In the genomic region with DNA sequence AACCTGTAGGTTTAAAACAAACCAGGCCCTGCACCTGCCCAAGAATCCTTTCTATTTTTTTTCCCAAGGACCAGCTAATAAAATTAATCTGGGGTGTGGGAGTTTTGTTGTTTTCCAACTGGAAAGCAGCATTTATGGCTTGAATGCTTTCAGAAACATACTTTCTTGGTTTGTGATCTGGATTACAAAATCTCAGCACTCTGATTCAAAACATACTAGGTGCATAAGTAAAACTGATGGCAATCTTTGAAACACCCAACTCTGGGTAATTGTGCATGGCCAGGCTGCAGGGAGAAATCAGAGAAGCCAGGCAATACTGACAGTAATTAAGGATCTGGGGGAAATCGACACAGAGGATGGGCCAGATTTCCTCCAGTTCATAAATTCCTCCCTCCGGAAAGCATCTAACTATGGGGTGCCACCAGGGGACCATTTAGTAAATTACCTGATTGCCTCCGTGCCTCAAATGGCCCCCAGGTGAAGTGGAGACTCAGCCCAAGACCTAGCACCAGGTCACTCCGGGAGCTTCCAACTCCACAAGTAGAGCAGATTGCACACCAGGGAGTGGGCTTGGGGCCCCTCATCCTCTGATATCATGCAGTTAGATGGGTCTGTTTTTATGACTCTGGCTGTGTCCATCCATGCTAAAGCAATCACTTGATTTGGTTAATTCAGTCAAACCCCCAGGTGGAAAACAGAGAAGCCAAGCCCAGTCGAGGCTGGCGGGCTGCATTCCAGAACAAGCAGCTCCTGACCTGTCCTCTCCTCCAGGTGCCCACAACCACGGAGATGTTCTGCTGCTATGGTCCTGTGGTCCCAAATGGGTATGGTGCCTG, we compare ENCODE assay signal across 31 cellular contexts. TPM values are rescaled to one million over a fixed set of nuclear protein-coding genes. Genes with fewer than 3 reads are reported as not detected.
"Had no signal": no experiment of that assay in that cellular context is flagged by ENCODE, and none has a peak within 500 bp of the region (broad histone marks: within the 10 kb centered on the region; RNA-seq: fewer than 3 reads in every experiment).

No MANE protein-coding gene starts in this region.

- H3K27me3 ChIP-seq: SJSA1 had no signal

- H3K27ac Mint-ChIP-seq: activated CD4-positive, alpha-beta memory T cell treated with anti-CD3 and anti-CD28 coated beads for 36 hours; activated CD4-positive, alpha-beta T cell treated with anti-CD3 and anti-CD28 coated beads for 36 hours; activated CD8-positive, alpha-beta memory T cell treated with anti-CD3 and anti-CD28 coated beads, Interleukin-2, amount 10 ng/mL, durations not matched to agents 7 days and 5 days; activated naive CD4-positive, alpha-beta T cell treated with anti-CD3 and anti-CD28 coated beads, Interleukin-2, amount 10 ng/mL, durations not matched to agents 7 days and 5 days; activated naive CD8-positive, alpha-beta T cell; activated naive CD8-positive, alpha-beta T cell treated with anti-CD3 and anti-CD28 coated beads, Interleukin-2, amount 50 U/mL, for 24 hours; brain; T-helper 1 cell treated with Interleukin-12 subunit alpha and Interleukin-12 subunit beta and Interleukin-4 antibody, amounts not matched to agents 30 μg/mL and 1 μg/mL, for 36 hours; T-helper 2 cell treated with Interferon-gamma antibody and Interleukin-4, amounts not matched to agents 5 μg/mL and 100 μg/mL, for 36 hours had no signal

- H3K36me3 ChIP-seq: MG63, SJSA1 had no signal

- H3K27ac ChIP-seq: SJSA1 had no signal

- H3K27me3 Mint-ChIP-seq: activated CD4-positive, alpha-beta T cell treated with anti-CD3 and anti-CD28 coated beads for 36 hours had no signal

- H3K36me3 Mint-ChIP-seq: activated CD8-positive, alpha-beta memory T cell treated with anti-CD3 and anti-CD28 coated beads, Interleukin-2, amount 10 ng/mL, durations not matched to agents 7 days and 5 days; activated naive CD4-positive, alpha-beta T cell treated with anti-CD3 and anti-CD28 coated beads, Interleukin-2, amount 10 ng/mL, durations not matched to agents 7 days and 5 days; activated naive CD8-positive, alpha-beta T cell; brain had no signal

- H3K4me1 ChIP-seq: SJSA1 had no signal

- H3K9me3 ChIP-seq: SJSA1 had no signal

- DNase-seq: activated CD4-positive, alpha-beta memory T cell treated with anti-CD3 and anti-CD28 coated beads for 36 hours; activated CD4-positive, alpha-beta T cell treated with anti-CD3 and anti-CD28 coated beads for 36 hours; activated CD4-positive, alpha-beta T cell treated with anti-CD3 and anti-CD28 coated beads, Interleukin-2, amount 50 U/mL, for 1 hour; activated CD8-positive, alpha-beta memory T cell treated with anti-CD3 and anti-CD28 coated beads for 24 hours; activated CD8-positive, alpha-beta memory T cell treated with anti-CD3 and anti-CD28 coated beads, Interleukin-2, amount 10 ng/mL, durations not matched to agents 7 days and 5 days; activated CD8-positive, alpha-beta memory T cell treated with anti-CD3 and anti-CD28 coated beads, Interleukin-2, amount 50 U/mL, for 48 hours; activated effector memory CD4-positive, alpha-beta T cell treated with Interleukin-2 at 50 U/mL for 16 hours; activated naive CD4-positive, alpha-beta T cell treated with anti-CD3 and anti-CD28 coated beads, Interleukin-2, amount 10 ng/mL, durations not matched to agents 7 days and 5 days; activated naive CD8-positive, alpha-beta T cell treated with anti-CD3 and anti-CD28 coated beads, Interleukin-2, amount 50 U/mL, for 24 hours; activated T-cell treated with anti-CD3 and anti-CD28 coated beads, Interleukin-2, amount 50 U/mL, for 48 hours; anterior cingulate cortex; cerebellar nuclear complex; Kasumi-1; MG63; NCI-H1048; NCI-H1105 treated with DMSO at 0.1 percent for 48 hours; NCI-H1436; NCI-H1694; NCI-H1930; NCI-H2081 treated with DMSO at 0.1 percent for 48 hours; NCI-H226; NCI-H446 treated with DMSO at 0.1 percent for 48 hours; NCI-H524; RPMI8226; SHP77 treated with DMSO at 0.1 percent for 48 hours had no signal

- H3K4me3 ChIP-seq: MG63, SJSA1 had no signal

- H3K4me3 Mint-ChIP-seq: activated CD4-positive, alpha-beta memory T cell treated with anti-CD3 and anti-CD28 coated beads for 36 hours; activated CD4-positive, alpha-beta T cell treated with anti-CD3 and anti-CD28 coated beads for 36 hours; activated CD8-positive, alpha-beta memory T cell treated with anti-CD3 and anti-CD28 coated beads, Interleukin-2, amount 10 ng/mL, durations not matched to agents 7 days and 5 days; activated naive CD4-positive, alpha-beta T cell treated with anti-CD3 and anti-CD28 coated beads, Interleukin-2, amount 10 ng/mL, durations not matched to agents 7 days and 5 days; activated naive CD8-positive, alpha-beta T cell; activated naive CD8-positive, alpha-beta T cell treated with anti-CD3 and anti-CD28 coated beads, Interleukin-2, amount 50 U/mL, for 24 hours; brain; T-helper 1 cell treated with Interleukin-12 subunit alpha and Interleukin-12 subunit beta and Interleukin-4 antibody, amounts not matched to agents 30 μg/mL and 1 μg/mL, for 36 hours; T-helper 2 cell treated with Interferon-gamma antibody and Interleukin-4, amounts not matched to agents 5 μg/mL and 100 μg/mL, for 36 hours had no signal

- H3K4me1 Mint-ChIP-seq: activated CD4-positive, alpha-beta T cell treated with anti-CD3 and anti-CD28 coated beads for 36 hours; activated CD8-positive, alpha-beta memory T cell treated with anti-CD3 and anti-CD28 coated beads, Interleukin-2, amount 10 ng/mL, durations not matched to agents 7 days and 5 days; activated naive CD4-positive, alpha-beta T cell treated with anti-CD3 and anti-CD28 coated beads, Interleukin-2, amount 10 ng/mL, durations not matched to agents 7 days and 5 days; activated naive CD8-positive, alpha-beta T cell treated with anti-CD3 and anti-CD28 coated beads, Interleukin-2, amount 50 U/mL, for 24 hours; brain had no signal

RNA-seq across cellular contexts. Expression of gene C10orf53, which starts 15.2 kb away (rescaled TPM):
- total RNA-seq: activated CD4-positive, alpha-beta memory T cell treated with anti-CD3 and anti-CD28 coated beads for 36 hours; activated CD4-positive, alpha-beta T cell treated with anti-CD3 and anti-CD28 coated beads for 36 hours; activated CD8-positive, alpha-beta memory T cell treated with anti-CD3 and anti-CD28 coated beads, Interleukin-2, amount 10 ng/mL, durations not matched to agents 7 days and 5 days; bronchial epithelial cell; SJSA1 had no signal

RNA-seq across cellular contexts. Expression of gene CHAT, which starts 50.4 kb away (rescaled TPM):
- total RNA-seq: activated CD4-positive, alpha-beta memory T cell treated with anti-CD3 and anti-CD28 coated beads for 36 hours; activated CD4-positive, alpha-beta T cell treated with anti-CD3 and anti-CD28 coated beads for 36 hours; activated CD8-positive, alpha-beta memory T cell treated with anti-CD3 and anti-CD28 coated beads, Interleukin-2, amount 10 ng/mL, durations not matched to agents 7 days and 5 days; bronchial epithelial cell; SJSA1 had no signal

RNA-seq across cellular contexts. Expression of gene SLC18A3, which starts 54.1 kb away (rescaled TPM):
- total RNA-seq: activated CD4-positive, alpha-beta memory T cell treated with anti-CD3 and anti-CD28 coated beads for 36 hours; activated CD4-positive, alpha-beta T cell treated with anti-CD3 and anti-CD28 coated beads for 36 hours; activated CD8-positive, alpha-beta memory T cell treated with anti-CD3 and anti-CD28 coated beads, Interleukin-2, amount 10 ng/mL, durations not matched to agents 7 days and 5 days; bronchial epithelial cell; SJSA1 had no signal
